13 cellular contexts compared by ENCODE assay signal in genomic region chr2:227370791-227371312, GRCh38. TPM values are rescaled to one million over a fixed set of nuclear protein-coding genes. Genes with fewer than 3 reads are reported as not detected.
A peak's percentile ranks its signal among the peaks of the same experiment; 100 is the strongest.
DNase-seq lines count a peak whose midpoint lies in the region; ATAC-seq and TF ChIP-seq lines count a peak whose summit lies in the region.
"Had no signal": no experiment of that assay in that cellular context is flagged by ENCODE, and none has a peak within 500 bp of the region (broad histone marks: within the 10 kb centered on the region; RNA-seq: fewer than 3 reads in every experiment).

No MANE protein-coding gene starts in this region.

- H3K27ac ChIP-seq in foreskin keratinocyte (no peak overlapping the region), neuronal stem cell (replicated peaks; ENCODE audit: low read length) (no peak overlapping the region)
- H3K27ac ChIP-seq: C4-2B had no signal

- WGBS in neuronal stem cell (ENCODE audit: extremely low coverage in 2 of 2, insufficient read length in 2 of 2, insufficient replicate concordance in 1 of 2), 2 donors, result no CpG with 5 or more reads among the region's 9 CpGs

- H3K4me1 ChIP-seq in foreskin keratinocyte, result peaks cover 3% of the 10 kb centered on the region
- no peaks in the 10 kb centered on the region for H3K4me1 ChIP-seq in neuronal stem cell (ENCODE audit: control insufficient read depth in 2 of 2, insufficient read depth in 1 of 2, low read depth in 1 of 2, low read length in 2 of 2)

- no peak overlapping the region for H3K4ac ChIP-seq in neuronal stem cell (ENCODE audit: low read length)

- no peak overlapping the region for H3K4me3 Mint-ChIP-seq in activated T-cell treated with anti-CD3 and anti-CD28 coated beads, Interleukin-2, amount 50 U/mL, for 4 hours
- no peak overlapping the region for H3K4me3 Mint-ChIP-seq in stimulated activated effector memory CD8-positive, alpha-beta T cell treated with anti-CD3 and anti-CD28 coated beads, Interleukin-12 subunit alpha, Interleukin-12 subunit beta, amount 100 ng/mL, for 72 hours
- H3K4me3 Mint-ChIP-seq: activated naive CD8-positive, alpha-beta T cell treated with anti-CD3 and anti-CD28 coated beads, Interleukin-2, amount 50 U/mL, for 24 hours; neural crest cell had no signal

- H2AFZ ChIP-seq in neuronal stem cell (ENCODE audit: low read length), result no peak overlapping the region

- H2BK12ac ChIP-seq in neuronal stem cell (ENCODE audit: low read length), result no peak overlapping the region

- no peak overlapping the region for H3K27ac Mint-ChIP-seq in stimulated activated effector memory CD8-positive, alpha-beta T cell treated with anti-CD3 and anti-CD28 coated beads, Interleukin-12 subunit alpha, Interleukin-12 subunit beta, amount 100 ng/mL, for 72 hours
- H3K27ac Mint-ChIP-seq: activated naive CD8-positive, alpha-beta T cell treated with anti-CD3 and anti-CD28 coated beads, Interleukin-2, amount 50 U/mL, for 24 hours had no signal

- H3K36me3 ChIP-seq in neuronal stem cell (replicated peaks in 1 of 2; ENCODE audit: control insufficient read depth in 2 of 2, insufficient read depth in 2 of 2, low read length in 2 of 2), result no peaks in the 10 kb centered on the region

- H4K91ac ChIP-seq in neuronal stem cell (ENCODE audit: low read depth, low read length, poor library complexity), result no peak overlapping the region

- H3K27me3 ChIP-seq in foreskin keratinocyte (no peaks in the 10 kb centered on the region), neuronal stem cell (ENCODE audit: control insufficient read depth in 3 of 3, insufficient read depth in 3 of 3, low read depth in 1 of 3, low read length in 3 of 3) (no peaks in the 10 kb centered on the region)

- no peak overlapping the region for H2BK5ac ChIP-seq in neuronal stem cell (ENCODE audit: low read length)

- H2BK15ac ChIP-seq in neuronal stem cell (ENCODE audit: low read length), result no peak overlapping the region

- peaks cover 9% of the 10 kb centered on the region for H3K4me1 Mint-ChIP-seq in activated T-cell treated with anti-CD3 and anti-CD28 coated beads, Interleukin-2, amount 50 U/mL, for 4 hours (ENCODE audit: low read depth)
- H3K4me1 Mint-ChIP-seq in stimulated activated effector memory CD8-positive, alpha-beta T cell treated with anti-CD3 and anti-CD28 coated beads, Interleukin-12 subunit alpha, Interleukin-12 subunit beta, amount 100 ng/mL, for 72 hours, result no peaks in the 10 kb centered on the region

- H2AK5ac ChIP-seq in neuronal stem cell (ENCODE audit: low read depth, low read length), result no peak overlapping the region

- no peak overlapping the region for H3K9ac ChIP-seq in neuronal stem cell (ENCODE audit: low read depth, low read length, poor library complexity)

- no peaks in the 10 kb centered on the region for H3K9me3 Mint-ChIP-seq in activated T-cell treated with anti-CD3 and anti-CD28 coated beads, Interleukin-2, amount 50 U/mL, for 4 hours
- no peaks in the 10 kb centered on the region for H3K9me3 Mint-ChIP-seq in stimulated activated effector memory CD8-positive, alpha-beta T cell treated with anti-CD3 and anti-CD28 coated beads, Interleukin-12 subunit alpha, Interleukin-12 subunit beta, amount 100 ng/mL, for 72 hours
- H3K9me3 Mint-ChIP-seq: activated naive CD8-positive, alpha-beta T cell treated with anti-CD3 and anti-CD28 coated beads, Interleukin-2, amount 50 U/mL, for 24 hours; neural crest cell had no signal

- H3K79me1 ChIP-seq in neuronal stem cell (ENCODE audit: low read depth, low read length), result no peaks in the 10 kb centered on the region

- peak; percentile 58 to 65 for ATAC-seq in activated T-cell treated with anti-CD3 and anti-CD28 coated beads, Interleukin-2, amount 50 U/mL, for 4 hours
- ATAC-seq in foreskin keratinocyte, result peak; percentile 62
- peak; percentile 38 for ATAC-seq in stimulated activated effector memory CD8-positive, alpha-beta T cell treated with anti-CD3 and anti-CD28 coated beads, Interleukin-12 subunit alpha, Interleukin-12 subunit beta, amount 100 ng/mL, for 72 hours
- ATAC-seq: activated naive CD8-positive, alpha-beta T cell treated with anti-CD3 and anti-CD28 coated beads, Interleukin-2, amount 50 U/mL, for 24 hours had no signal

- no peaks in the 10 kb centered on the region for H3K9me3 ChIP-seq in neuronal stem cell (replicated peaks in 1 of 2; ENCODE audit: control insufficient read depth in 2 of 2, insufficient read depth in 1 of 2, low read depth in 1 of 2, low read length in 2 of 2)

- no peak overlapping the region for H2BK120ac ChIP-seq in neuronal stem cell (ENCODE audit: low read depth, low read length)

- H3K23ac ChIP-seq in neuronal stem cell (ENCODE audit: low read depth, low read length, poor library complexity), result no peak overlapping the region

- no peaks in the 10 kb centered on the region for H3K36me3 Mint-ChIP-seq in activated T-cell treated with anti-CD3 and anti-CD28 coated beads, Interleukin-2, amount 50 U/mL, for 4 hours (ENCODE audit: insufficient read depth)
- no peaks in the 10 kb centered on the region for H3K36me3 Mint-ChIP-seq in stimulated activated effector memory CD8-positive, alpha-beta T cell treated with anti-CD3 and anti-CD28 coated beads, Interleukin-12 subunit alpha, Interleukin-12 subunit beta, amount 100 ng/mL, for 72 hours

- H3K4me3 ChIP-seq in neuronal stem cell (ENCODE audit: low read length in 2 of 2), result no peak overlapping the region

- no peak overlapping the region for H3K14ac ChIP-seq in neuronal stem cell (ENCODE audit: low read length)

- peaks cover 2% of the 10 kb centered on the region for H3K27me3 Mint-ChIP-seq in activated T-cell treated with anti-CD3 and anti-CD28 coated beads, Interleukin-2, amount 50 U/mL, for 4 hours (ENCODE audit: low read depth)
- H3K27me3 Mint-ChIP-seq: activated naive CD8-positive, alpha-beta T cell treated with anti-CD3 and anti-CD28 coated beads, Interleukin-2, amount 50 U/mL, for 24 hours had no signal

- no peak for TF ChIP-seq CTCF in foreskin keratinocyte (conservative IDR thresholded peaks at IDR 0.05)

- no peak for DNase-seq in activated T-cell treated with anti-CD3 and anti-CD28 coated beads, Interleukin-2, amount 50 U/mL, for 4 hours
- no peak for DNase-seq in activated T-cell treated with anti-CD3 and anti-CD28 coated beads, Interleukin-2, amount 50 U/mL, for 48 hours
- DNase-seq in SKM-1 treated with dmso at 0.1 percent for 144 hours (lab: John Stamatoyannopoulos, UW; ENCODE audit: unreplicated experiment) (peak; percentile 75), foreskin keratinocyte (peak in 1 of 2 donors; percentile 55), NCI-H1436 treated with DMSO at 0.1 percent for 48 hours (lab: John Stamatoyannopoulos, UW) (no peak), SW480 (ENCODE audit: low spot score) (no peak), neuronal stem cell (ENCODE audit: low spot score) (no peak)
- no peak for DNase-seq in stimulated activated effector memory CD8-positive, alpha-beta T cell treated with anti-CD3 and anti-CD28 coated beads, Interleukin-12 subunit alpha, Interleukin-12 subunit beta, amount 100 ng/mL, for 72 hours (ENCODE audit: low spot score in 2 of 2)
- DNase-seq: activated naive CD8-positive, alpha-beta T cell treated with anti-CD3 and anti-CD28 coated beads, Interleukin-2, amount 50 U/mL, for 24 hours; H7; NCI-H510A had no signal

- no peak overlapping the region for H3K4me2 ChIP-seq in neuronal stem cell (ENCODE audit: insufficient read depth, low read length, poor library complexity, severe bottlenecking)

- H4K8ac ChIP-seq in neuronal stem cell (ENCODE audit: low read depth, low read length), result no peak overlapping the region

- no peak overlapping the region for H3K18ac ChIP-seq in neuronal stem cell (ENCODE audit: low read length)

RNA-seq across cellular contexts. Expression of gene TM4SF20, which starts 8.3 kb away (rescaled TPM):
- total RNA-seq in activated T-cell treated with anti-CD3 and anti-CD28 coated beads, Interleukin-2, amount 50 U/mL, for 4 hours, result under 1 TPM in 1 of 3 donors, not detected in 2; 0.30 TPM
- total RNA-seq in foreskin keratinocyte, result not detected in 2 replicates
- not detected in 2 replicates for polyA plus RNA-seq in foreskin keratinocyte
- not detected for polyA plus RNA-seq in neuronal stem cell (2013, experiment 1 of 2)
- polyA plus RNA-seq in neuronal stem cell (2013, experiment 2 of 2), result not detected
- total RNA-seq: H7, neural crest cell had no signal

RNA-seq across cellular contexts. Expression of gene SCYGR1, which starts 16.9 kb away (rescaled TPM):
- total RNA-seq in activated T-cell treated with anti-CD3 and anti-CD28 coated beads, Interleukin-2, amount 50 U/mL, for 4 hours, result not detected
- not detected in 2 replicates for total RNA-seq in foreskin keratinocyte
- polyA plus RNA-seq in foreskin keratinocyte, result not detected in 2 replicates
- not detected for polyA plus RNA-seq in neuronal stem cell (2013, experiment 1 of 2)
- not detected for polyA plus RNA-seq in neuronal stem cell (2013, experiment 2 of 2)
- total RNA-seq: H7, neural crest cell had no signal

RNA-seq across cellular contexts. Expression of gene MFF, which starts 45.8 kb away (rescaled TPM):
- 10 to 100 TPM; 56.1 to 59.0 (median 58.4) TPM for total RNA-seq in activated T-cell treated with anti-CD3 and anti-CD28 coated beads, Interleukin-2, amount 50 U/mL, for 4 hours
- 72.3 and 78.9 TPM in 2 replicates for total RNA-seq in foreskin keratinocyte
- 64.2 and 76.8 TPM in 2 replicates for polyA plus RNA-seq in foreskin keratinocyte
- 107 TPM for polyA plus RNA-seq in neuronal stem cell (2013, experiment 1 of 2)
- 112 TPM for polyA plus RNA-seq in neuronal stem cell (2013, experiment 2 of 2)
